Comparison of ENCODE assay signal across 1 cellular context in the genomic region with DNA sequence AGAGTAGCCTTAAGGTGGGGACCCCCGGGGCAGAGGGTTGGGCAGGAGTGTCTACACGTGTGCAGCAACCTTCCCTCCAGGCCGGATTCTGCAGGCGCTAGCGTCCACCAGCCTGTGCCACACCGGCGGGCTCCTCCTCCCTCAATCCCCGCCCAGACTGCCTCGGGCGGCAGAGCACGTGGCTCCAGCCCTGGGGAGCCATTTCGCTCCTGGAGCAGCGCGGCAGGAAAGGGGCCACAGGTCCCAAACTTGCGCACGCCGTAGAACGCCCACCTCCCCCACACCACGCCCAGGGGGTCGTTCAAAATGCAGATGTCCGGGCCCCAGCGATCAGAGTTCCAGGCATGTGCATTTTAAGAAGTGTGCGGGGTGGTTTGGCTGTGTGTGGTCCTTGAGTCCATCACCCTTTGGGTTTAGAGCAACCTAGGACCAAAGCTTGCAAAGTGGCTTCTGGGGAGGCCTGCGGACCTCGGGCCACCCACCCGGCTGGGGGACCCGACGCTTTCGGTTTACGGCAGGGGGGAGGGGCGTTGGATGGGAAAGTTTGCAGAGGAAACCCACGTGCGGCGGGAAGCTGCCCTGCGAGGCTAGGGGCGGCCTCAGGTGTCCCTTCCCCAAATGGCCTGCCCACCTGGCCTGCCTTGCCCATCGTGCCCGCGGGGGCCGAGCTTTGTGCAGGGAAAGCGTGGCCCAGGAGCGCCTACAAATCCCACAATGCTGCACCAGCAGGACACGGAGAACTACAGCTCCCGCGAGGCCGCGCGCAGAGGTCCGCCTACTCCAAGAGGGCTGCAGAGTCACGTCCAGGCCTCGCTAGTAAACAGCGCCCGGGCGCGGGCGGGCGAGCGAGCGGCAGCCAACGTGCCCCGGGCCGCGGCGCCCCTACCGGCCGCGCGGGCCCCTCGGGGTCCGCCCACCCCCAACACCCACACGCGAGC.
TF ChIP-seq lines count a peak whose summit lies in the region.

No MANE protein-coding gene starts in this region.

TF ChIP-seq in K562, 482 proteins besides CTCF, POLR2A, EP300 and RAD21 (continued from another document and continues in another):
- TF ChIP-seq CREB5 (CRISPR knock-in tag; IDR thresholded peaks at IDR 0.05) (no peak), USF1 (CRISPR knock-in tag; IDR thresholded peaks at IDR 0.05) (peak; percentile 90), HNRNPUL1 (IDR thresholded peaks at IDR 0.05; ENCODE audit: low read length) (no peak), ZNF511 (CRISPR knock-in tag; IDR thresholded peaks at IDR 0.05) (peak; percentile 56; the same call in 1 of the 2 replicates), ZBED1 (IDR thresholded peaks at IDR 0.05) (peak; percentile 51; the same call in 1 of the 2 replicates), TOE1 (IDR thresholded peaks at IDR 0.05; ENCODE audit: borderline replicate concordance) (peak; percentile 79), TOE1 (CRISPR knock-in tag; IDR thresholded peaks at IDR 0.05; ENCODE audit: borderline replicate concordance, low read depth) (no peak), ZNF444 (CRISPR knock-in tag; IDR thresholded peaks at IDR 0.05) (no peak), GATA2 (CRISPR knock-in tag; IDR thresholded peaks at IDR 0.05) (no peak), SRSF7 (optimal IDR thresholded peaks at IDR 0.05; ENCODE audit: low read depth, low read length) (no peak), RBM14 (IDR thresholded peaks at IDR 0.05; ENCODE audit: borderline replicate concordance, insufficient read depth, low read depth, low read length) (0 out of 2 replicates have a peak, but pooled peaks have one; percentile 73), U2AF2 (optimal IDR thresholded peaks at IDR 0.05; ENCODE audit: low read depth, low read length) (no peak), GTF3C2 (IDR thresholded peaks at IDR 0.05; ENCODE audit: borderline replicate concordance, extremely low read depth, insufficient read length) (no peak), KLF6 (CRISPR knock-in tag; IDR thresholded peaks at IDR 0.05; ENCODE audit: borderline replicate concordance) (no peak), ZNF717 (CRISPR knock-in tag; IDR thresholded peaks at IDR 0.05) (no peak), ZNF586 (CRISPR knock-in tag; conservative IDR thresholded peaks at IDR 0.05) (no peak), DMBX1 (CRISPR knock-in tag; IDR thresholded peaks at IDR 0.05; ENCODE audit: borderline replicate concordance) (no peak; the same call in 1 of the 2 replicates), ZNF408 (CRISPR knock-in tag; IDR thresholded peaks at IDR 0.05; ENCODE audit: low read depth) (no peak), ZNF507 (tag; conservative IDR thresholded peaks at IDR 0.05) (no peak), MYBL2 (IDR thresholded peaks at IDR 0.05; ENCODE audit: low read depth) (no peak), MYBL2 (CRISPR knock-in tag; IDR thresholded peaks at IDR 0.05; ENCODE audit: borderline replicate concordance) (no peak), MLLT1 (IDR thresholded peaks at IDR 0.05) (no peak), RFX7 (CRISPR knock-in tag; IDR thresholded peaks at IDR 0.05) (0 out of 2 replicates have a peak, but pooled peaks have one; percentile 43), USF2 (CRISPR knock-in tag; IDR thresholded peaks at IDR 0.05) (peak; percentile 81), ZNF217 (CRISPR knock-in tag; IDR thresholded peaks at IDR 0.05) (no peak), NBN (IDR thresholded peaks at IDR 0.05; ENCODE audit: low read depth) (no peak), RBM22 (IDR thresholded peaks at IDR 0.05; ENCODE audit: low read depth, low read length, poor library complexity, severe bottlenecking) (peak; percentile 57), CC2D1A (IDR thresholded peaks at IDR 0.05) (no peak), BRF1 (IDR thresholded peaks at IDR 0.05; ENCODE audit: borderline replicate concordance, extremely low read depth, insufficient read length) (no peak)
- TF ChIP-seq, protein P1, sequence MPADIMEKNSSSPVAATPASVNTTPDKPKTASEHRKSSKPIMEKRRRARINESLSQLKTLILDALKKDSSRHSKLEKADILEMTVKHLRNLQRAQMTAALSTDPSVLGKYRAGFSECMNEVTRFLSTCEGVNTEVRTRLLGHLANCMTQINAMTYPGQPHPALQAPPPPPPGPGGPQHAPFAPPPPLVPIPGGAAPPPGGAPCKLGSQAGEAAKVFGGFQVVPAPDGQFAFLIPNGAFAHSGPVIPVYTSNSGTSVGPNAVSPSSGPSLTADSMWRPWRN (IDR thresholded peaks at IDR 0.05; ENCODE audit: low read depth), result no peak
- TF ChIP-seq, protein P2, sequence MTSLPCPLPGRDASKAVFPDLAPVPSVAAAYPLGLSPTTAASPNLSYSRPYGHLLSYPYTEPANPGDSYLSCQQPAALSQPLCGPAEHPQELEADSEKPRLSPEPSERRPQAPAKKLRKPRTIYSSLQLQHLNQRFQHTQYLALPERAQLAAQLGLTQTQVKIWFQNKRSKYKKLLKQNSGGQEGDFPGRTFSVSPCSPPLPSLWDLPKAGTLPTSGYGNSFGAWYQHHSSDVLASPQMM (CRISPR knock-in tag; IDR thresholded peaks at IDR 0.05), result no peak
- TF ChIP-seq, protein P3, sequence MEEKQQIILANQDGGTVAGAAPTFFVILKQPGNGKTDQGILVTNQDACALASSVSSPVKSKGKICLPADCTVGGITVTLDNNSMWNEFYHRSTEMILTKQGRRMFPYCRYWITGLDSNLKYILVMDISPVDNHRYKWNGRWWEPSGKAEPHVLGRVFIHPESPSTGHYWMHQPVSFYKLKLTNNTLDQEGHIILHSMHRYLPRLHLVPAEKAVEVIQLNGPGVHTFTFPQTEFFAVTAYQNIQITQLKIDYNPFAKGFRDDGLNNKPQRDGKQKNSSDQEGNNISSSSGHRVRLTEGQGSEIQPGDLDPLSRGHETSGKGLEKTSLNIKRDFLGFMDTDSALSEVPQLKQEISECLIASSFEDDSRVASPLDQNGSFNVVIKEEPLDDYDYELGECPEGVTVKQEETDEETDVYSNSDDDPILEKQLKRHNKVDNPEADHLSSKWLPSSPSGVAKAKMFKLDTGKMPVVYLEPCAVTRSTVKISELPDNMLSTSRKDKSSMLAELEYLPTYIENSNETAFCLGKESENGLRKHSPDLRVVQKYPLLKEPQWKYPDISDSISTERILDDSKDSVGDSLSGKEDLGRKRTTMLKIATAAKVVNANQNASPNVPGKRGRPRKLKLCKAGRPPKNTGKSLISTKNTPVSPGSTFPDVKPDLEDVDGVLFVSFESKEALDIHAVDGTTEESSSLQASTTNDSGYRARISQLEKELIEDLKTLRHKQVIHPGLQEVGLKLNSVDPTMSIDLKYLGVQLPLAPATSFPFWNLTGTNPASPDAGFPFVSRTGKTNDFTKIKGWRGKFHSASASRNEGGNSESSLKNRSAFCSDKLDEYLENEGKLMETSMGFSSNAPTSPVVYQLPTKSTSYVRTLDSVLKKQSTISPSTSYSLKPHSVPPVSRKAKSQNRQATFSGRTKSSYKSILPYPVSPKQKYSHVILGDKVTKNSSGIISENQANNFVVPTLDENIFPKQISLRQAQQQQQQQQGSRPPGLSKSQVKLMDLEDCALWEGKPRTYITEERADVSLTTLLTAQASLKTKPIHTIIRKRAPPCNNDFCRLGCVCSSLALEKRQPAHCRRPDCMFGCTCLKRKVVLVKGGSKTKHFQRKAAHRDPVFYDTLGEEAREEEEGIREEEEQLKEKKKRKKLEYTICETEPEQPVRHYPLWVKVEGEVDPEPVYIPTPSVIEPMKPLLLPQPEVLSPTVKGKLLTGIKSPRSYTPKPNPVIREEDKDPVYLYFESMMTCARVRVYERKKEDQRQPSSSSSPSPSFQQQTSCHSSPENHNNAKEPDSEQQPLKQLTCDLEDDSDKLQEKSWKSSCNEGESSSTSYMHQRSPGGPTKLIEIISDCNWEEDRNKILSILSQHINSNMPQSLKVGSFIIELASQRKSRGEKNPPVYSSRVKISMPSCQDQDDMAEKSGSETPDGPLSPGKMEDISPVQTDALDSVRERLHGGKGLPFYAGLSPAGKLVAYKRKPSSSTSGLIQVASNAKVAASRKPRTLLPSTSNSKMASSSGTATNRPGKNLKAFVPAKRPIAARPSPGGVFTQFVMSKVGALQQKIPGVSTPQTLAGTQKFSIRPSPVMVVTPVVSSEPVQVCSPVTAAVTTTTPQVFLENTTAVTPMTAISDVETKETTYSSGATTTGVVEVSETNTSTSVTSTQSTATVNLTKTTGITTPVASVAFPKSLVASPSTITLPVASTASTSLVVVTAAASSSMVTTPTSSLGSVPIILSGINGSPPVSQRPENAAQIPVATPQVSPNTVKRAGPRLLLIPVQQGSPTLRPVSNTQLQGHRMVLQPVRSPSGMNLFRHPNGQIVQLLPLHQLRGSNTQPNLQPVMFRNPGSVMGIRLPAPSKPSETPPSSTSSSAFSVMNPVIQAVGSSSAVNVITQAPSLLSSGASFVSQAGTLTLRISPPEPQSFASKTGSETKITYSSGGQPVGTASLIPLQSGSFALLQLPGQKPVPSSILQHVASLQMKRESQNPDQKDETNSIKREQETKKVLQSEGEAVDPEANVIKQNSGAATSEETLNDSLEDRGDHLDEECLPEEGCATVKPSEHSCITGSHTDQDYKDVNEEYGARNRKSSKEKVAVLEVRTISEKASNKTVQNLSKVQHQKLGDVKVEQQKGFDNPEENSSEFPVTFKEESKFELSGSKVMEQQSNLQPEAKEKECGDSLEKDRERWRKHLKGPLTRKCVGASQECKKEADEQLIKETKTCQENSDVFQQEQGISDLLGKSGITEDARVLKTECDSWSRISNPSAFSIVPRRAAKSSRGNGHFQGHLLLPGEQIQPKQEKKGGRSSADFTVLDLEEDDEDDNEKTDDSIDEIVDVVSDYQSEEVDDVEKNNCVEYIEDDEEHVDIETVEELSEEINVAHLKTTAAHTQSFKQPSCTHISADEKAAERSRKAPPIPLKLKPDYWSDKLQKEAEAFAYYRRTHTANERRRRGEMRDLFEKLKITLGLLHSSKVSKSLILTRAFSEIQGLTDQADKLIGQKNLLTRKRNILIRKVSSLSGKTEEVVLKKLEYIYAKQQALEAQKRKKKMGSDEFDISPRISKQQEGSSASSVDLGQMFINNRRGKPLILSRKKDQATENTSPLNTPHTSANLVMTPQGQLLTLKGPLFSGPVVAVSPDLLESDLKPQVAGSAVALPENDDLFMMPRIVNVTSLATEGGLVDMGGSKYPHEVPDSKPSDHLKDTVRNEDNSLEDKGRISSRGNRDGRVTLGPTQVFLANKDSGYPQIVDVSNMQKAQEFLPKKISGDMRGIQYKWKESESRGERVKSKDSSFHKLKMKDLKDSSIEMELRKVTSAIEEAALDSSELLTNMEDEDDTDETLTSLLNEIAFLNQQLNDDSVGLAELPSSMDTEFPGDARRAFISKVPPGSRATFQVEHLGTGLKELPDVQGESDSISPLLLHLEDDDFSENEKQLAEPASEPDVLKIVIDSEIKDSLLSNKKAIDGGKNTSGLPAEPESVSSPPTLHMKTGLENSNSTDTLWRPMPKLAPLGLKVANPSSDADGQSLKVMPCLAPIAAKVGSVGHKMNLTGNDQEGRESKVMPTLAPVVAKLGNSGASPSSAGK (IDR thresholded peaks at IDR 0.05), result peak; percentile 97
